Comparison of ENCODE assay signal across 16 cellular contexts in the genomic region with DNA sequence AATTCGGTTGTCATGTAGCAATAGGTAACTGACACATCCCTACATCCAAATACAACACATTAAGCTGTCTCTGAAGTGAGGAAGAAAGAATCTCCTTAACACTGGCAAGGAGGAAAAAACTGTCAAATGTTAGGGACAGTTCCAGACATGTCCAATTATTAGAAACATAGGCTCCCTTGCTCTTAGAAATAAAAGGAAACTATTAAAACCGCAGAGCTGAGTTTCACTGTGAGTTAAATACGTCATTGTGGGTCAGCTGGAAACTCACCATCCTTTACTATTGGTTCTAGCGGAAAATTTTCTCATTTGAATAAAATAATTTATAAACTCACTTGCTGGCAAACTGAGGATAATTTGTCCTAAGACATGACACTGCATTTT. TPM values are rescaled to one million over a fixed set of nuclear protein-coding genes. Genes with fewer than 3 reads are reported as not detected.
"Had no signal": no experiment of that assay in that cellular context is flagged by ENCODE, and none has a peak within 500 bp of the region (broad histone marks: within the 10 kb centered on the region; RNA-seq: fewer than 3 reads in every experiment).

No MANE protein-coding gene starts in this region.

- DNase-seq: activated naive CD4-positive, alpha-beta T cell; activated naive CD8-positive, alpha-beta T cell treated with anti-CD3 and anti-CD28 coated beads, Interleukin-2, amount 10 ng/mL, durations not matched to agents 7 days and 5 days; activated T-cell treated with anti-CD3 and anti-CD28 coated beads for 4 hours; immature natural killer cell; lower lobe of right lung; naive B cell; nucleus accumbens; stimulated activated CD4-positive, alpha-beta T cell treated with anti-CD3 and anti-CD28 coated beads, Interleukin-15, amount 100 ng/mL, for 24 hours; stimulated activated CD4-positive, alpha-beta T cell treated with anti-CD3 and anti-CD28 coated beads, Interleukin-4, amount 100 ng/mL, for 4 hours; stimulated activated CD8-positive, alpha-beta memory T cell treated with anti-CD3 and anti-CD28 coated beads, Interleukin-4, amount 100 ng/mL, for 48 hours; stimulated activated naive CD8-positive, alpha-beta T cell treated with anti-CD3 and anti-CD28 coated beads, Interleukin-15, Interleukin-2, amounts not matched to agents 100 U/mL and 50 U/mL, for 24 hours; trophoblast cell had no signal

- H3K27ac ChIP-seq: breast epithelium, lower lobe of right lung, right atrium auricular region, skin epidermis had no signal

- H3K4me3 ChIP-seq: breast epithelium, esophagus muscularis mucosa, lower lobe of right lung, right atrium auricular region, skin epidermis had no signal

- H3K9me3 ChIP-seq: lower lobe of right lung had no signal

- H3K4me1 ChIP-seq: breast epithelium had no signal

- H3K36me3 ChIP-seq: breast epithelium, lower lobe of right lung, right atrium auricular region had no signal

- ATAC-seq: lower lobe of right lung; stimulated activated naive CD8-positive, alpha-beta T cell treated with anti-CD3 and anti-CD28 coated beads, Interleukin-15, Interleukin-2, amounts not matched to agents 100 U/mL and 50 U/mL, for 24 hours had no signal

- H3K27me3 ChIP-seq: breast epithelium, esophagus muscularis mucosa, right atrium auricular region had no signal

RNA-seq across cellular contexts. Expression of gene STARD13, which starts 40.7 kb away (rescaled TPM):
- polyA plus RNA-seq: immature natural killer cell had no signal
